In the genomic region with DNA sequence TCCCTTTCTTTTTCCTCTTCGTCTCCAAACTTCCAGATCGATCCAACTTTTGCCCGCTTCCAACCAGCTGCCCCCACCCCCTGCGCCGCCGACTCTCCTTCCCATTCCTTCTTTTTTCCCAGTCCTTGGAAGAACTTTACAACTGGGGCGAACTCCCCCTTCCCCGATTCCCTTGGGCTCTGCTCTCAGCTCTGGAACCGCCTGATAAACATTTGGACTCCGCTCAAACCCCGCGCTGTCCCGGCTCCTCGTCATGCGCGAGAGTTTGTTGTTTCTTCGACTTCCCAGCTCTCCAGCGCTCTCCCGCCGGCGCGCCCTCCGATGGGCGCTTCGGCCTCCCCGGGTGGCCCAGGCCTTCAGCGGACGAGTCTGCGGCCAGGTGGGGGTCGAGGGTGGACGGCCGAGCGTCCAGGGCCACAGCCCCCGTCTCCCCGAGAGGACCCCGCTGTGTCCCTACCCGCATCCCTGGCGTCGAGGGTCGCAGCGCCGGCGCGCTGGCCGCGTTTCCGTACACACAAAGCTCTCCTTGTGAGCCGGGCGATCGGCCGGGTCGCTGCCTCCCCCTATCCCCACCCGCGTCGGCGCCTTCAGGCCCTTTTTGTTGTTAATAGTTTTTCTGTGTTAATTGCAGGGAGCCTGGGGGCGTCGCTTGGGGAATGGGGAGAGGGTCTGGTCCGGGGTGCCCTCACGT, we compare ENCODE assay signal across 8 cellular contexts. TPM values are rescaled to one million over a fixed set of nuclear protein-coding genes. Genes with fewer than 3 reads are reported as not detected.
DNase-seq lines count a peak whose midpoint lies in the region; ATAC-seq, FAIRE-seq and TF ChIP-seq lines count a peak whose summit lies in the region.

No MANE protein-coding gene starts in this region.

- H3K4me1 Mint-ChIP-seq in astrocyte (ENCODE audit: low read depth, unreplicated experiment), result peaks cover 26% of the 10 kb centered on the region

- ATAC-seq in HG03521 (IDR thresholded peaks at IDR 0.05; ENCODE audit: unreplicated experiment), result no peak
- no peak for ATAC-seq in HG02852 (IDR thresholded peaks at IDR 0.05; ENCODE audit: unreplicated experiment)

- peak overlapping the region; percentile 99 for H3K9ac ChIP-seq in astrocyte (ENCODE audit: low read length)
- H3K9ac ChIP-seq in iPS-15b (ENCODE audit: low read depth, low read length), result peak overlapping the region; percentile 83
- peak overlapping the region; percentile 76 to 89 (median 85) for H3K9ac ChIP-seq in skeletal muscle tissue (ENCODE audit: low read depth in 1 of 3, low read length in 3 of 3)

- H3K9me3 Mint-ChIP-seq in astrocyte (ENCODE audit: unreplicated experiment), result no peaks in the 10 kb centered on the region

- H3K4me2 ChIP-seq in astrocyte (ENCODE audit: low read length), result peak overlapping the region; percentile 90

- H3K4me3 ChIP-seq in AG10803 (ENCODE audit: low read length), result peak overlapping the region; percentile 93
- peak overlapping the region; percentile 93 for H3K4me3 ChIP-seq in astrocyte (ENCODE audit: insufficient read depth, low read depth, low read length)
- H3K4me3 ChIP-seq in iPS-15b (ENCODE audit: low read depth, low read length), result peak overlapping the region; percentile 83
- peak overlapping the region; percentile 73 to 80 (median 78) for H3K4me3 ChIP-seq in skeletal muscle tissue (ENCODE audit: low read length in 3 of 3)

- no peak overlapping the region for H2AFZ ChIP-seq in astrocyte (ENCODE audit: low read depth, low read length)

- H3K27ac ChIP-seq in astrocyte (ENCODE audit: low read depth, low read length) (peak overlapping the region; percentile 92), skeletal muscle tissue (ENCODE audit: low read depth, low read length) (peak overlapping the region; percentile 87)

- H3K27me3 ChIP-seq in astrocyte (ENCODE audit: insufficient read depth, low read length) (no peaks in the 10 kb centered on the region), iPS-15b (ENCODE audit: control insufficient read depth, insufficient read depth, low read length) (no peaks in the 10 kb centered on the region), skeletal muscle tissue (ENCODE audit: control insufficient read depth in 3 of 3, insufficient read depth in 3 of 3, low read length in 3 of 3) (peaks cover 0 to 21% (median 5%) of the 10 kb centered on the region in 3 donors)

- no peaks in the 10 kb centered on the region for H3K27me3 Mint-ChIP-seq in astrocyte (ENCODE audit: low read depth, unreplicated experiment)

- H4K20me1 ChIP-seq in astrocyte (ENCODE audit: insufficient read depth, low read length), result peaks cover 33% of the 10 kb centered on the region

- no peaks in the 10 kb centered on the region for H3K9me3 ChIP-seq in astrocyte (ENCODE audit: insufficient read depth, low read depth, low read length)
- no peaks in the 10 kb centered on the region for H3K9me3 ChIP-seq in iPS-15b (ENCODE audit: control insufficient read depth, insufficient read depth, low read length)
- H3K9me3 ChIP-seq in skeletal muscle tissue (ENCODE audit: control insufficient read depth in 3 of 3, low read length in 3 of 3), result no peaks in the 10 kb centered on the region

- H3K79me2 ChIP-seq in astrocyte (ENCODE audit: insufficient read depth, low read length), result peaks cover 64% of the 10 kb centered on the region

- H3K4me3 Mint-ChIP-seq in astrocyte (ENCODE audit: unreplicated experiment), result peak overlapping the region; percentile 100

- TF ChIP-seq CTCF in AG10803 (conservative IDR thresholded peaks at IDR 0.05; ENCODE audit: low read length) (0 out of 2 replicates have a peak, but pooled peaks have one; percentile 9), astrocyte (IDR thresholded peaks at IDR 0.05; ENCODE audit: insufficient read depth, low read depth, low read length) (no peak), GM10248 (IDR thresholded peaks at IDR 0.05; ENCODE audit: control extremely low read depth, extremely low read depth, low read depth, missing control alignments) (no peak)

- peaks cover 16% of the 10 kb centered on the region for H3K4me1 ChIP-seq in astrocyte (ENCODE audit: insufficient read depth, low read length)
- peaks cover 10% of the 10 kb centered on the region for H3K4me1 ChIP-seq in iPS-15b (ENCODE audit: control insufficient read depth, insufficient read depth, low read length)
- peaks cover 17 to 22% (median 21%) of the 10 kb centered on the region in 3 donors for H3K4me1 ChIP-seq in skeletal muscle tissue (ENCODE audit: control insufficient read depth in 3 of 3, insufficient read depth in 3 of 3, low read length in 3 of 3)

- H3K36me3 ChIP-seq in astrocyte (ENCODE audit: insufficient read depth, low read length) (peaks cover 35% of the 10 kb centered on the region), iPS-15b (ENCODE audit: control insufficient read depth, insufficient read depth, low read length) (peaks cover 17% of the 10 kb centered on the region), skeletal muscle tissue (ENCODE audit: control insufficient read depth in 3 of 3, insufficient read depth in 3 of 3, low read length in 3 of 3) (peaks cover 16 to 33% (median 27%) of the 10 kb centered on the region in 3 donors)

- CTCF ChIA-PET in GM10248 (lab: Yijun Ruan, JAX), result interaction anchor here (0.7 to 9.8 kb wide), 7 partner anchors 13 to 449 kb away, joined by 3 to 89 read pairs (median 11); no protein-coding TSS in a partner anchor

- H3K36me3 Mint-ChIP-seq in astrocyte (ENCODE audit: low read depth, unreplicated experiment), result peaks cover 25% of the 10 kb centered on the region

- POLR2A ChIA-PET in GM10248 (lab: Yijun Ruan, JAX), result no interaction called here

- FAIRE-seq in HTR-8/SVneo (lab: Jason Lieb, UNC), result no peak
- FAIRE-seq in astrocyte (lab: Jason Lieb, UNC), result no peak

- H3K27ac Mint-ChIP-seq in astrocyte (ENCODE audit: unreplicated experiment), result peak overlapping the region; percentile 98

- DNase-seq in AG10803 (ENCODE audit: low read depth) (peak; percentile 63), HTR-8/SVneo (ENCODE audit: insufficient read length, low spot score) (peak; percentile 19), astrocyte (ENCODE audit: low read depth) (no peak), GM10248 (ENCODE audit: extremely low spot score) (no peak)

RNA-seq across cellular contexts. Expression of gene MMP14, which starts 0.8 kb away (rescaled TPM):
- total RNA-seq in astrocyte (911 and 1,063 TPM in 2 replicates), skeletal muscle tissue (96.0 TPM)

RNA-seq across cellular contexts. Expression of gene MRPL52, which starts 7.5 kb away (rescaled TPM):
- total RNA-seq in astrocyte, result 169 and 182 TPM in 2 replicates
- total RNA-seq in skeletal muscle tissue, result 16.7 TPM

RNA-seq across cellular contexts. Expression of gene SLC7A7, which starts 22.0 kb away (rescaled TPM):
- total RNA-seq in astrocyte (13.3 and 14.3 TPM in 2 replicates), skeletal muscle tissue (15.1 TPM)

RNA-seq across cellular contexts. Expression of gene LRP10, which starts 34.3 kb away (rescaled TPM):
- total RNA-seq in astrocyte (142 and 157 TPM in 2 replicates), skeletal muscle tissue (11.0 TPM)

RNA-seq across cellular contexts. Expression of gene REM2, which starts 45.8 kb away (rescaled TPM):
- total RNA-seq in astrocyte, result 0.48 and 0.79 TPM in 2 replicates
- under 0.01 TPM for total RNA-seq in skeletal muscle tissue

Comparison
In these comparisons a context has a peak if more than half of its experiments do, and no peak if none do; other contexts are left out.
1. DNase-seq: peak in AG10803 (single experiment) and HTR-8/SVneo (single experiment); none in astrocyte (single experiment) and GM10248 (single experiment).
2. Peak in every context shown above with its lines, with median percentiles within 50 percentile points of each other: H3K4me3 ChIP-seq and H3K9ac ChIP-seq.